ENCODE assay signal across 14 cellular contexts in genomic region chr16:57577214-57577613, GRCh38. TPM values are rescaled to one million over a fixed set of nuclear protein-coding genes. Genes with fewer than 3 reads are reported as not detected.
DNase-seq lines count a peak whose midpoint lies in the region; ATAC-seq and TF ChIP-seq lines count a peak whose summit lies in the region.
"Had no signal": no experiment of that assay in that cellular context is flagged by ENCODE, and none has a peak within 500 bp of the region (broad histone marks: within the 10 kb centered on the region; RNA-seq: fewer than 3 reads in every experiment).

No MANE protein-coding gene starts in this region.

- no peaks in the 10 kb centered on the region for H3K9me3 ChIP-seq in Loucy (ENCODE audit: insufficient read depth, low read depth, low read length)
- H3K9me3 ChIP-seq: lower lobe of right lung had no signal

- H2AFZ ChIP-seq in Loucy (ENCODE audit: low read length) = peak overlapping the region; percentile 47; the same call in 1 of the 2 replicates

- no peaks in the 10 kb centered on the region for H3K9me2 ChIP-seq in Loucy (replicated peaks; ENCODE audit: low read depth, low read length)

- H3K36me3 ChIP-seq in Loucy (ENCODE audit: insufficient read depth, low read length) = no peaks in the 10 kb centered on the region
- H3K36me3 ChIP-seq: lower lobe of right lung had no signal

- H3K9ac ChIP-seq in Loucy (ENCODE audit: low read depth, low read length, poor library complexity, severe bottlenecking) = peak overlapping the region; percentile 68

- peak overlapping the region; percentile 90 for H3K27ac Mint-ChIP-seq in activated T-cell treated with anti-CD3 and anti-CD28 coated beads, Interleukin-2, amount 50 U/mL, for 24 hours
- peak overlapping the region; percentile 90 to 99 (median 94) for H3K27ac Mint-ChIP-seq in immature natural killer cell
- peak overlapping the region; percentile 95 for H3K27ac Mint-ChIP-seq in stimulated activated effector memory CD8-positive, alpha-beta T cell treated with anti-CD3 and anti-CD28 coated beads, Interleukin-12 subunit alpha, Interleukin-12 subunit beta, amount 100 ng/mL, for 72 hours
- H3K27ac Mint-ChIP-seq: nephron progenitor cell had no signal

- peaks cover 56% of the 10 kb centered on the region for H3K4me1 Mint-ChIP-seq in activated T-cell treated with anti-CD3 and anti-CD28 coated beads, Interleukin-2, amount 50 U/mL, for 24 hours (ENCODE audit: low read depth)
- peaks cover 43% of the 10 kb centered on the region for H3K4me1 Mint-ChIP-seq in activated T-cell treated with anti-CD3 and anti-CD28 coated beads, Interleukin-2, amount 50 U/mL, for 4 hours (ENCODE audit: low read depth)
- peaks cover 63 to 66% of the 10 kb centered on the region in 2 donors for H3K4me1 Mint-ChIP-seq in immature natural killer cell
- peaks cover 90% of the 10 kb centered on the region for H3K4me1 Mint-ChIP-seq in stimulated activated effector memory CD8-positive, alpha-beta T cell treated with anti-CD3 and anti-CD28 coated beads, Interleukin-12 subunit alpha, Interleukin-12 subunit beta, amount 100 ng/mL, for 72 hours

- peak overlapping the region; percentile 68 for H3K4me2 ChIP-seq in Loucy (ENCODE audit: low read depth, low read length, poor library complexity, severe bottlenecking)

- no peak for TF ChIP-seq CTCF in Loucy (conservative IDR thresholded peaks at IDR 0.05; ENCODE audit: low read length)

- no peak overlapping the region for H3K4me3 Mint-ChIP-seq in activated T-cell treated with anti-CD3 and anti-CD28 coated beads, Interleukin-2, amount 50 U/mL, for 24 hours
- H3K4me3 Mint-ChIP-seq in activated T-cell treated with anti-CD3 and anti-CD28 coated beads, Interleukin-2, amount 50 U/mL, for 4 hours = no peak overlapping the region
- peak overlapping the region; percentile 64 to 81 (median 76) for H3K4me3 Mint-ChIP-seq in immature natural killer cell
- peak overlapping the region; percentile 64 for H3K4me3 Mint-ChIP-seq in stimulated activated effector memory CD8-positive, alpha-beta T cell treated with anti-CD3 and anti-CD28 coated beads, Interleukin-12 subunit alpha, Interleukin-12 subunit beta, amount 100 ng/mL, for 72 hours
- H3K4me3 Mint-ChIP-seq: nephron progenitor cell had no signal

- ATAC-seq in activated T-cell treated with anti-CD3 and anti-CD28 coated beads, Interleukin-2, amount 50 U/mL, for 4 hours = no peak
- no peak for ATAC-seq in stimulated activated effector memory CD8-positive, alpha-beta T cell treated with anti-CD3 and anti-CD28 coated beads, Interleukin-12 subunit alpha, Interleukin-12 subunit beta, amount 100 ng/mL, for 72 hours
- no peak for ATAC-seq in GM21786 (IDR thresholded peaks at IDR 0.05; ENCODE audit: unreplicated experiment)

- no peaks in the 10 kb centered on the region for H3K27me3 Mint-ChIP-seq in activated T-cell treated with anti-CD3 and anti-CD28 coated beads, Interleukin-2, amount 50 U/mL, for 24 hours
- no peaks in the 10 kb centered on the region for H3K27me3 Mint-ChIP-seq in activated T-cell treated with anti-CD3 and anti-CD28 coated beads, Interleukin-2, amount 50 U/mL, for 4 hours (ENCODE audit: low read depth)
- peaks cover 9 to 16% (median 15%) of the 10 kb centered on the region in 3 donors for H3K27me3 Mint-ChIP-seq in immature natural killer cell (ENCODE audit: low read depth in 3 of 3)

- H3K4me3 ChIP-seq in Loucy (ENCODE audit: low read length, poor library complexity, severe bottlenecking) = peak overlapping the region; percentile 48
- H3K4me3 ChIP-seq: lower lobe of right lung had no signal

- H3K36me3 Mint-ChIP-seq in activated T-cell treated with anti-CD3 and anti-CD28 coated beads, Interleukin-2, amount 50 U/mL, for 24 hours (ENCODE audit: low read depth) = no peaks in the 10 kb centered on the region
- H3K36me3 Mint-ChIP-seq in activated T-cell treated with anti-CD3 and anti-CD28 coated beads, Interleukin-2, amount 50 U/mL, for 4 hours (ENCODE audit: insufficient read depth) = no peaks in the 10 kb centered on the region
- H3K36me3 Mint-ChIP-seq in immature natural killer cell = peaks cover 11 to 22% (median 17%) of the 10 kb centered on the region in 3 donors
- peaks cover 100% of the 10 kb centered on the region for H3K36me3 Mint-ChIP-seq in stimulated activated effector memory CD8-positive, alpha-beta T cell treated with anti-CD3 and anti-CD28 coated beads, Interleukin-12 subunit alpha, Interleukin-12 subunit beta, amount 100 ng/mL, for 72 hours

- H3K9me3 Mint-ChIP-seq in activated T-cell treated with anti-CD3 and anti-CD28 coated beads, Interleukin-2, amount 50 U/mL, for 24 hours = no peaks in the 10 kb centered on the region
- H3K9me3 Mint-ChIP-seq in activated T-cell treated with anti-CD3 and anti-CD28 coated beads, Interleukin-2, amount 50 U/mL, for 4 hours = no peaks in the 10 kb centered on the region
- H3K9me3 Mint-ChIP-seq in immature natural killer cell = peaks cover 0 to 1% (median 0%) of the 10 kb centered on the region in 6 donors
- H3K9me3 Mint-ChIP-seq in stimulated activated effector memory CD8-positive, alpha-beta T cell treated with anti-CD3 and anti-CD28 coated beads, Interleukin-12 subunit alpha, Interleukin-12 subunit beta, amount 100 ng/mL, for 72 hours = peaks cover 3% of the 10 kb centered on the region
- H3K9me3 Mint-ChIP-seq: nephron progenitor cell had no signal

- no peaks in the 10 kb centered on the region for H3K79me2 ChIP-seq in Loucy (ENCODE audit: insufficient read depth, low read length)

- DNase-seq in activated T-cell treated with anti-CD3 and anti-CD28 coated beads, Interleukin-2, amount 50 U/mL, for 24 hours = no peak
- no peak for DNase-seq in activated T-cell treated with anti-CD3 and anti-CD28 coated beads, Interleukin-2, amount 50 U/mL, for 4 hours
- no peak for DNase-seq in immature natural killer cell
- DNase-seq in stimulated activated effector memory CD8-positive, alpha-beta T cell treated with anti-CD3 and anti-CD28 coated beads, Interleukin-12 subunit alpha, Interleukin-12 subunit beta, amount 100 ng/mL, for 72 hours (ENCODE audit: low spot score in 2 of 2) = no peak
- no peak for DNase-seq in middle frontal gyrus (ENCODE audit: extremely low spot score, low spot score)
- DNase-seq in NCI-H1930 (lab: John Stamatoyannopoulos, UW) = no peak
- DNase-seq: activated T-cell treated with anti-CD3 and anti-CD28 coated beads for 4 hours, GDM1, lower lobe of right lung, NCI-H2081 treated with DMSO at 0.1 percent for 48 hours, nephron progenitor cell, SHP77 treated with DMSO at 0.1 percent for 48 hours had no signal

- H3K4me1 ChIP-seq in Loucy (ENCODE audit: insufficient read depth, low read length, poor library complexity, severe bottlenecking) = peaks cover 30% of the 10 kb centered on the region

- H3F3A ChIP-seq in Loucy (ENCODE audit: low read depth) = peaks cover 10% of the 10 kb centered on the region

- H4K20me1 ChIP-seq in Loucy (ENCODE audit: insufficient read depth, low read length, poor library complexity, severe bottlenecking) = no peaks in the 10 kb centered on the region

- no peaks in the 10 kb centered on the region for H3K27me3 ChIP-seq in Loucy (ENCODE audit: insufficient read depth, low read length, poor library complexity, severe bottlenecking)

RNA-seq across cellular contexts. Expression of gene ADGRG5, which starts 34.8 kb away (rescaled TPM):
- total RNA-seq in activated T-cell treated with anti-CD3 and anti-CD28 coated beads, Interleukin-2, amount 50 U/mL, for 4 hours = 1 to 10 TPM; 1.7 to 6.7 (median 6.5) TPM
- 100 to 1,000 TPM in 1 of 3 donors, 10 to 100 TPM in 2; 43.2 to 124 (median 77.4) TPM for polyA plus RNA-seq in immature natural killer cell

RNA-seq across cellular contexts. Expression of gene CCDC102A, which starts 40.8 kb away (rescaled TPM):
- 1 to 10 TPM; 4.6 to 8.9 (median 6.9) TPM for total RNA-seq in activated T-cell treated with anti-CD3 and anti-CD28 coated beads, Interleukin-2, amount 50 U/mL, for 4 hours
- polyA plus RNA-seq in immature natural killer cell = 10 to 100 TPM in 2 of 3 donors, 1 to 10 TPM in 1; 8.8 to 26.4 (median 13.9) TPM

RNA-seq across cellular contexts. Expression of gene ADGRG1, which starts 51.2 kb away (rescaled TPM):
- 10 to 100 TPM in 1 of 3 donors, 1 to 10 TPM in 2; 3.6 to 11.9 (median 6.7) TPM for total RNA-seq in activated T-cell treated with anti-CD3 and anti-CD28 coated beads, Interleukin-2, amount 50 U/mL, for 4 hours
- polyA plus RNA-seq in immature natural killer cell = 100 to 1,000 TPM; 218 to 784 (median 395) TPM

Comparison
In these comparisons a context has a peak if more than half of its experiments do, and no peak if none do; other contexts are left out.
1. H3K4me3 Mint-ChIP-seq: peak in immature natural killer cell (5 of 5) and stimulated activated effector memory CD8-positive, alpha-beta T cell treated with anti-CD3 and anti-CD28 coated beads, Interleukin-12 subunit alpha, Interleukin-12 subunit beta, amount 100 ng/mL, for 72 hours (single experiment); none in activated T-cell treated with anti-CD3 and anti-CD28 coated beads, Interleukin-2, amount 50 U/mL, for 24 hours (single experiment) and activated T-cell treated with anti-CD3 and anti-CD28 coated beads, Interleukin-2, amount 50 U/mL, for 4 hours (single experiment).
2. Peak in every context shown above with its lines, with median percentiles within 50 percentile points of each other: H3K27ac Mint-ChIP-seq.